23 cellular contexts compared by ENCODE assay signal in genomic region chr7:124761164-124761715, GRCh38. TPM values are rescaled to one million over a fixed set of nuclear protein-coding genes. Genes with fewer than 3 reads are reported as not detected.
"Had no signal": no experiment of that assay in that cellular context is flagged by ENCODE, and none has a peak within 500 bp of the region (broad histone marks: within the 10 kb centered on the region; RNA-seq: fewer than 3 reads in every experiment).

No MANE protein-coding gene starts in this region.

- H3K27ac ChIP-seq: esophagus muscularis mucosa, heart right ventricle, neutrophil, suprapubic skin, upper lobe of right lung had no signal

- DNase-seq: activated CD4-positive, CD25-positive, alpha-beta regulatory T cell treated with anti-CD3 and anti-CD28 coated beads, Interleukin-2, amount 50 U/mL, for 72 hours; activated CD8-positive, alpha-beta memory T cell treated with anti-CD3 and anti-CD28 coated beads for 24 hours; activated CD8-positive, alpha-beta memory T cell treated with anti-CD3 and anti-CD28 coated beads, Interleukin-2, amount 50 U/mL, for 48 hours; activated effector memory CD4-positive, alpha-beta T cell treated with Interleukin-2 at 50 U/mL for 16 hours; activated naive CD4-positive, alpha-beta T cell treated with anti-CD3 and anti-CD28 coated beads, Interleukin-2, amount 10 ng/mL, durations not matched to agents 7 days and 5 days; activated naive CD8-positive, alpha-beta T cell treated with anti-CD3 and anti-CD28 coated beads, Interleukin-2, amount 50 U/mL, for 24 hours; activated T-cell treated with anti-CD3 and anti-CD28 coated beads, Interleukin-2, amount 50 U/mL, for 48 hours; aorta; cortex of kidney; effector CD4-positive, alpha-beta T cell; heart right ventricle; left ventricle myocardium superior; naive thymus-derived CD8-positive, alpha-beta T cell; posterior cingulate gyrus; stimulated activated CD4-positive, alpha-beta T cell treated with anti-CD3 and anti-CD28 coated beads, Interleukin-2, amount 100 ng/mL, for 24 hours; stimulated activated naive CD8-positive, alpha-beta T cell treated with anti-CD3 and anti-CD28 coated beads, Interleukin-15, Interleukin-2, amounts not matched to agents 100 U/mL and 50 U/mL, for 24 hours; T-cell; T1000; upper lobe of right lung had no signal

- ATAC-seq: activated naive CD8-positive, alpha-beta T cell treated with anti-CD3 and anti-CD28 coated beads, Interleukin-2, amount 50 U/mL, for 24 hours; heart right ventricle; left ventricle myocardium superior; naive thymus-derived CD8-positive, alpha-beta T cell; stimulated activated naive CD8-positive, alpha-beta T cell treated with anti-CD3 and anti-CD28 coated beads, Interleukin-15, Interleukin-2, amounts not matched to agents 100 U/mL and 50 U/mL, for 24 hours; T-cell; upper lobe of right lung had no signal

- H3K36me3 ChIP-seq: esophagus muscularis mucosa, heart right ventricle, neutrophil, suprapubic skin, upper lobe of right lung had no signal

- FAIRE-seq: endothelial cell of umbilical vein had no signal

- H3K9me3 ChIP-seq: esophagus muscularis mucosa, heart right ventricle, neutrophil, suprapubic skin, upper lobe of right lung had no signal

- H3K4me3 ChIP-seq: esophagus muscularis mucosa, heart right ventricle, suprapubic skin, upper lobe of right lung had no signal

RNA-seq across cellular contexts. Expression of gene GPR37, which starts 4.4 kb away (rescaled TPM):
- total RNA-seq: left ventricle myocardium superior; naive thymus-derived CD8-positive, alpha-beta T cell; T-cell had no signal
- polyA plus RNA-seq: naive thymus-derived CD8-positive, alpha-beta T cell had no signal
